11 cellular contexts compared by ENCODE assay signal in genomic region chr15:31308185-31308639, GRCh38. TPM values are rescaled to one million over a fixed set of nuclear protein-coding genes. Genes with fewer than 3 reads are reported as not detected.
DNase-seq lines count a peak whose midpoint lies in the region; ATAC-seq and TF ChIP-seq lines count a peak whose summit lies in the region.
"Had no signal": no experiment of that assay in that cellular context is flagged by ENCODE, and none has a peak within 500 bp of the region (broad histone marks: within the 10 kb centered on the region; RNA-seq: fewer than 3 reads in every experiment).

No MANE protein-coding gene starts in this region.

- H3K4me2 ChIP-seq in BLaER1 treated with 17β-estradiol and CSF1 and Interleukin-3, amounts not matched to agents 10 nM and 100 nM = peak overlapping the region; percentile 74 to 97 (median 88)

- H4K20me1 ChIP-seq in BLaER1 treated with 17β-estradiol and CSF1 and Interleukin-3, amounts not matched to agents 10 nM and 100 nM = no peaks in the 10 kb centered on the region

- H3K36me3 ChIP-seq in BLaER1 treated with 17β-estradiol and CSF1 and Interleukin-3, amounts not matched to agents 10 nM and 100 nM = no peaks in the 10 kb centered on the region
- no peaks in the 10 kb centered on the region for H3K36me3 ChIP-seq in KOPT-K1 (ENCODE audit: insufficient read depth, low read length)
- H3K36me3 ChIP-seq: SJSA1 had no signal

- no peak overlapping the region for H3K4me3 Mint-ChIP-seq in T-helper 17 cell

- H3K27ac ChIP-seq in BLaER1 treated with 17β-estradiol and CSF1 and Interleukin-3, amounts not matched to agents 10 nM and 100 nM = peak overlapping the region in 6 of 11 experiments; percentile 11 to 91 (median 72); a peak in 7 of 22 replicates
- H3K27ac ChIP-seq in KOPT-K1 (ENCODE audit: low read depth, low read length, poor library complexity, severe bottlenecking) = peak overlapping the region; percentile 44
- H3K27ac ChIP-seq: SJSA1 had no signal

- H3K27me3 Mint-ChIP-seq in T-helper 17 cell = peaks cover 8% of the 10 kb centered on the region

- ATAC-seq in GM18873 (IDR thresholded peaks at IDR 0.05; ENCODE audit: low FRiP score, unreplicated experiment) (peak; percentile 47), GM21360 (IDR thresholded peaks at IDR 0.05; ENCODE audit: unreplicated experiment) (no peak), GM18505 (IDR thresholded peaks at IDR 0.05; ENCODE audit: unreplicated experiment) (no peak), T-helper 17 cell (no peak), GM18520 (IDR thresholded peaks at IDR 0.05; ENCODE audit: unreplicated experiment) (no peak)

- H3K36me3 Mint-ChIP-seq in T-helper 17 cell (ENCODE audit: low read depth) = peaks cover 2% of the 10 kb centered on the region

- peaks cover 3 to 5% (median 4%) of the 10 kb centered on the region in 11 experiments; a peak in 18 of 22 replicates for H3K9me3 ChIP-seq in BLaER1 treated with 17β-estradiol and CSF1 and Interleukin-3, amounts not matched to agents 10 nM and 100 nM (replicated peaks in 1 of 11)
- no peaks in the 10 kb centered on the region for H3K9me3 ChIP-seq in KOPT-K1 (ENCODE audit: insufficient read depth, low read length, poor library complexity, severe bottlenecking)
- no peaks in the 10 kb centered on the region for H3K9me3 ChIP-seq in T-helper 17 cell (ENCODE audit: control insufficient read depth, low read length, poor library complexity, severe bottlenecking)
- H3K9me3 ChIP-seq: SJSA1 had no signal

- H3K4me1 Mint-ChIP-seq in T-helper 17 cell = peaks cover 25% of the 10 kb centered on the region

- peak overlapping the region in 5 of 11 experiments; percentile 24 to 70 (median 63); a peak in 5 of 22 replicates for H3K9ac ChIP-seq in BLaER1 treated with 17β-estradiol and CSF1 and Interleukin-3, amounts not matched to agents 10 nM and 100 nM

- no peak overlapping the region for H3K27ac Mint-ChIP-seq in T-helper 17 cell

- no peak for TF ChIP-seq POLR2A in GM18505 (IDR thresholded peaks at IDR 0.05; ENCODE audit: borderline replicate concordance, extremely low read depth, insufficient read depth, insufficient read length)

- H3K4me3 ChIP-seq in BLaER1 treated with 17β-estradiol and CSF1 and Interleukin-3, amounts not matched to agents 10 nM and 100 nM = peak overlapping the region in 1 of 10 experiments; percentile 26; a peak in 1 of 20 replicates
- H3K4me3 ChIP-seq: SJSA1 had no signal

- peaks cover 0 to 25% (median 0%) of the 10 kb centered on the region in 11 experiments; a peak in 1 of 22 replicates for H3K27me3 ChIP-seq in BLaER1 treated with 17β-estradiol and CSF1 and Interleukin-3, amounts not matched to agents 10 nM and 100 nM
- H3K27me3 ChIP-seq: SJSA1 had no signal

- H3K4me1 ChIP-seq in BLaER1 treated with 17β-estradiol and CSF1 and Interleukin-3, amounts not matched to agents 10 nM and 100 nM = peaks cover 46 to 81% (median 75%) of the 10 kb centered on the region in 10 experiments
- H3K4me1 ChIP-seq: SJSA1 had no signal

- DNase-seq in germinal center (ENCODE audit: low spot score) (peak; percentile 60), T-helper 17 cell (no peak)
- DNase-seq: stimulated activated CD4-positive, alpha-beta T cell treated with anti-CD3 and anti-CD28 coated beads, Interleukin-1b, Interleukin-23, amount 100 ng/mL, for 48 hours; trophoblast cell had no signal

RNA-seq across cellular contexts. Expression of gene KLF13, which starts 18.4 kb away (rescaled TPM):
- total RNA-seq in T-helper 17 cell = 100 to 1,000 TPM; 184 to 226 TPM
